In genomic region chr3:73510784-73511183, GRCh38 we compare ENCODE assay signal across 26 cellular contexts.
DNase-seq lines count a peak whose midpoint lies in the region; ATAC-seq and TF ChIP-seq lines count a peak whose summit lies in the region.
"Had no signal": no experiment of that assay in that cellular context is flagged by ENCODE, and none has a peak within 500 bp of the region (broad histone marks: within the 10 kb centered on the region; RNA-seq: fewer than 3 reads in every experiment).

No MANE protein-coding gene starts in this region.

- no peak overlapping the region for H2AFZ ChIP-seq in SK-N-SH (ENCODE audit: low read depth)
- no peak overlapping the region for H2AFZ ChIP-seq in hepatocyte

- TF ChIP-seq CTCF in SK-N-SH (IDR thresholded peaks at IDR 0.05): no peak
- no peak for TF ChIP-seq CTCF in hepatocyte (IDR thresholded peaks at IDR 0.05; ENCODE audit: poor library complexity)
- TF ChIP-seq CTCF in psoas muscle (IDR thresholded peaks at IDR 0.05): no peak
- no peak for TF ChIP-seq CTCF in vagina (IDR thresholded peaks at IDR 0.05)

- TF ChIP-seq POLR2A in vagina (IDR thresholded peaks at IDR 0.05): no peak

- ATAC-seq in SK-N-SH treated with all-trans-retinoic acid at 6 μM for 48 hours: no peak
- ATAC-seq in psoas muscle: no peak
- ATAC-seq: foreskin keratinocyte; naive thymus-derived CD4-positive, alpha-beta T cell; right cardiac atrium; stimulated activated memory B cell treated with anti-CD40 and anti-IgM and Interleukin-4, amounts not matched to agents 10 μg/mL and 1 μg/mL and 100 μg/mL, for 72 hours had no signal

- H3K27ac ChIP-seq in SK-N-SH (ENCODE audit: low read depth in 2 of 2, low read length in 1 of 2): no peak overlapping the region
- H3K27ac ChIP-seq in hepatocyte: peak overlapping the region; percentile 68
- H3K27ac ChIP-seq in psoas muscle: peak overlapping the region; percentile 70
- peak overlapping the region; percentile 70 for H3K27ac ChIP-seq in vagina
- H3K27ac ChIP-seq: 22Rv1, adrenal gland, foreskin keratinocyte, KMS-11, suprapubic skin had no signal

- CTCF ChIA-PET in SK-N-SH (lab: Yijun Ruan, JAX) (interaction anchor here (0.6 to 3.3 kb wide), 7 partner anchors 8 to 1701 kb away, joined by 3 to 11 read pairs (median 3); partner anchors contain the start of gene PDZRN3), HEK293T (lab: Yijun Ruan, JAX) (interaction anchor here (1.2 kb wide), 1 partner anchor 14 kb away, joined by 3 read pairs; no protein-coding TSS in a partner anchor)

- H3K79me2 ChIP-seq in SK-N-SH (ENCODE audit: insufficient read depth) (peaks cover 83% of the 10 kb centered on the region), hepatocyte (peaks cover 58% of the 10 kb centered on the region)

- H3K36me3 ChIP-seq in SK-N-SH (replicated peaks in 1 of 2; ENCODE audit: control insufficient read depth in 1 of 2, insufficient read depth in 2 of 2, low read length in 1 of 2) (peaks cover 0 to 3% of the 10 kb centered on the region in 2 experiments), hepatocyte (replicated peaks; ENCODE audit: insufficient read depth, low read depth) (no peaks in the 10 kb centered on the region), psoas muscle (ENCODE audit: insufficient read depth in 1 of 2, low read depth in 1 of 2) (no peaks in the 10 kb centered on the region), vagina (no peaks in the 10 kb centered on the region)
- H3K36me3 ChIP-seq: adrenal gland, suprapubic skin had no signal

- H3K9me3 ChIP-seq in SK-N-SH: no peaks in the 10 kb centered on the region
- H3K9me3 ChIP-seq in hepatocyte (ENCODE audit: low read depth): no peaks in the 10 kb centered on the region
- no peaks in the 10 kb centered on the region for H3K9me3 ChIP-seq in psoas muscle
- H3K9me3 ChIP-seq in vagina: no peaks in the 10 kb centered on the region
- H3K9me3 ChIP-seq: adrenal gland, suprapubic skin had no signal

- H3K9ac ChIP-seq in SK-N-SH: no peak overlapping the region
- H3K9ac ChIP-seq: KMS-11 had no signal

- POLR2A ChIA-PET in SK-N-SH (lab: Yijun Ruan, JAX): no interaction called here
- POLR2A ChIA-PET in HEK293T (lab: Yijun Ruan, JAX): no interaction called here

- intact Hi-C loops in psoas muscle (cut with DNase I) (loop anchor here in 1 of 2 donors (5.0 to 10.0 kb wide), 2 partner anchors 52 to 254 kb away; no protein-coding TSS in a partner anchor), vagina (cut with DNase I) (loop anchor here (10.0 kb wide), 1 partner anchor 114 kb away; the partner anchor contains the start of gene PDZRN3)

- WGBS in SK-N-SH (ENCODE audit: low lambda C conversion rate): 82% methylated on average over 3 of the region's 3 CpGs
- WGBS in hepatocyte (ENCODE audit: low lambda C conversion rate, missing lambda C conversion rate): 97% methylated on average over 3 of the region's 3 CpGs
- 83 to 96% (median 85%) methylated on average over 3 of the region's 3 CpGs for WGBS in psoas muscle, 3 donors

- H4K20me1 ChIP-seq in SK-N-SH (ENCODE audit: insufficient read depth): no peaks in the 10 kb centered on the region; the same call in 1 of the 2 replicates
- H4K20me1 ChIP-seq in hepatocyte (ENCODE audit: insufficient read depth, poor library complexity, severe bottlenecking): peaks cover 13% of the 10 kb centered on the region

- DNase-seq in SK-N-SH (no peak), hepatocyte (ENCODE audit: low spot score) (no peak), psoas muscle (no peak), vagina (ENCODE audit: extremely low spot score in 2 of 2) (no peak), hypothalamus (lab: John Stamatoyannopoulos, UW) (no peak), SW480 (ENCODE audit: low spot score) (no peak), HEK293T (ENCODE audit: extremely low spot score) (no peak)
- DNase-seq: activated B cell treated with CpG ODN at 0.5 μM for 24 hours; activated naive CD4-positive, alpha-beta T cell treated with anti-CD3 and anti-CD28 coated beads for 36 hours; adrenal gland; CD4-positive, CD25-positive, alpha-beta regulatory T cell; effector CD4-positive, alpha-beta T cell; foreskin keratinocyte; mesenchymal stem cell; naive thymus-derived CD4-positive, alpha-beta T cell; NCI-H1417; NCI-H2107; NCI-H446; OCI-M1; stimulated activated CD4-positive, alpha-beta T cell treated with anti-CD3 and anti-CD28 coated beads, Interleukin-4, amount 100 ng/mL, for 24 hours had no signal

- H3K9me2 ChIP-seq in SK-N-SH (no peaks in the 10 kb centered on the region), hepatocyte (replicated peaks; ENCODE audit: insufficient read depth) (no peaks in the 10 kb centered on the region)

- H3F3A ChIP-seq in SK-N-SH (replicated peaks; ENCODE audit: insufficient read depth): no peaks in the 10 kb centered on the region

- H3K4me3 ChIP-seq in SK-N-SH (ENCODE audit: low read depth in 2 of 2, low read length in 1 of 2) (no peak overlapping the region), hepatocyte (no peak overlapping the region), psoas muscle (no peak overlapping the region), vagina (no peak overlapping the region)
- H3K4me3 ChIP-seq: adrenal gland, suprapubic skin had no signal

- H3K27me3 ChIP-seq in SK-N-SH (ENCODE audit: insufficient read depth) (no peaks in the 10 kb centered on the region), hepatocyte (no peaks in the 10 kb centered on the region), psoas muscle (ENCODE audit: insufficient read depth in 3 of 3, low read length in 2 of 3) (no peaks in the 10 kb centered on the region), vagina (no peaks in the 10 kb centered on the region)
- H3K27me3 ChIP-seq: adrenal gland, suprapubic skin had no signal

- TF ChIP-seq EP300 in SK-N-SH (IDR thresholded peaks at IDR 0.05; ENCODE audit: borderline replicate concordance in 1 of 2, low read depth in 1 of 2, low read length in 1 of 2): no peak

- no peak for TF ChIP-seq RAD21 in SK-N-SH (IDR thresholded peaks at IDR 0.05; ENCODE audit: low read length)

- H3K4me2 ChIP-seq in SK-N-SH (no peak overlapping the region), hepatocyte (no peak overlapping the region)
- H3K4me2 ChIP-seq: KMS-11 had no signal

- H3K4me1 ChIP-seq in SK-N-SH (ENCODE audit: control insufficient read depth in 1 of 2, insufficient read depth in 2 of 2, low read depth in 1 of 2, low read length in 1 of 2): peaks cover 9 to 14% of the 10 kb centered on the region in 2 experiments
- H3K4me1 ChIP-seq in hepatocyte (ENCODE audit: insufficient read depth): peaks cover 53% of the 10 kb centered on the region
- peaks cover 38% of the 10 kb centered on the region for H3K4me1 ChIP-seq in psoas muscle
- peaks cover 50% of the 10 kb centered on the region for H3K4me1 ChIP-seq in vagina
- H3K4me1 ChIP-seq: foreskin keratinocyte had no signal

TF ChIP-seq in SK-N-SH treated with all-trans-retinoic acid at 6 μM for 48 hours, 23 proteins besides CTCF, POLR2A, EP300 and RAD21 (continues in another document):
- TF ChIP-seq ESRRG (CRISPR knock-in tag; IDR thresholded peaks at IDR 0.05): no peak
- no peak for TF ChIP-seq ISL1 (CRISPR knock-in tag; IDR thresholded peaks at IDR 0.05)
- no peak for TF ChIP-seq TSHZ2 (CRISPR knock-in tag; IDR thresholded peaks at IDR 0.05)
- no peak for TF ChIP-seq ZC3H10 (CRISPR knock-in tag; IDR thresholded peaks at IDR 0.05)

TF ChIP-seq in HEK293T, 16 proteins besides CTCF, POLR2A, EP300 and RAD21:
- TF ChIP-seq NFRKB (IDR thresholded peaks at IDR 0.05) (no peak), HDGF (IDR thresholded peaks at IDR 0.05; ENCODE audit: borderline replicate concordance) (no peak), FOXK2 (IDR thresholded peaks at IDR 0.05) (no peak), ZNF384 (IDR thresholded peaks at IDR 0.05) (no peak), ARNT (IDR thresholded peaks at IDR 0.05) (no peak), L3MBTL2 (conservative IDR thresholded peaks at IDR 0.05) (no peak)

Comparison
In these comparisons a context has a peak if more than half of its experiments do, and no peak if none do; other contexts are left out.
1. H3K27ac ChIP-seq: peak in hepatocyte (single experiment), psoas muscle (single experiment) and vagina (single experiment); none in SK-N-SH (0 of 2).